Comparison of ENCODE assay signal across 29 cellular contexts in genomic region chr15:66928101-66928500, GRCh38.
"Had no signal": no experiment of that assay in that cellular context is flagged by ENCODE, and none has a peak within 500 bp of the region (broad histone marks: within the 10 kb centered on the region; RNA-seq: fewer than 3 reads in every experiment).

No MANE protein-coding gene starts in this region.

- H3K27me3 ChIP-seq: adrenal gland, body of pancreas, neutrophil, sigmoid colon, thyroid gland, upper lobe of right lung had no signal

- H3K27ac Mint-ChIP-seq: activated CD4-positive, alpha-beta memory T cell treated with anti-CD3 and anti-CD28 coated beads for 36 hours; activated CD4-positive, alpha-beta T cell treated with anti-CD3 and anti-CD28 coated beads, Interleukin-2, amount 10 ng/mL, durations not matched to agents 24 days and 14 days; effector memory CD8-positive, alpha-beta T cell; stimulated activated memory B cell treated with anti-CD40 and anti-IgM and Interleukin-4, amounts not matched to agents 10 μg/mL and 1 μg/mL and 100 μg/mL, for 72 hours; stimulated activated naive CD8-positive, alpha-beta T cell treated with anti-CD3 and anti-CD28 coated beads, Interleukin-15, amount 100 ng/mL, for 72 hours had no signal

- DNase-seq: activated CD4-positive, alpha-beta memory T cell treated with anti-CD3 and anti-CD28 coated beads for 36 hours; activated CD4-positive, alpha-beta T cell treated with anti-CD3 and anti-CD28 coated beads, Interleukin-2, amount 10 ng/mL, durations not matched to agents 24 days and 14 days; activated CD4-positive, CD25-positive, alpha-beta regulatory T cell treated with anti-CD3 and anti-CD28 coated beads, Interleukin-2, amount 50 U/mL, for 72 hours; activated CD8-positive, alpha-beta memory T cell treated with anti-CD3 and anti-CD28 coated beads, Interleukin-2, amount 50 U/mL, for 4 hours; activated gamma-delta T cell treated with Interleukin-2 at 50 U/mL for 16 hours; activated T-cell treated with anti-CD3 and anti-CD28 coated beads, Interleukin-2, amount 50 U/mL, for 1 hour; aorta; body of pancreas; effector memory CD8-positive, alpha-beta T cell; head of caudate nucleus; kidney glomerular epithelial cell; SK-N-SH; small intestine; stimulated activated CD4-positive, alpha-beta T cell treated with anti-CD3 and anti-CD28 coated beads, Interleukin-1b, Interleukin-23, amount 100 ng/mL, for 48 hours; stimulated activated CD4-positive, alpha-beta T cell treated with anti-CD3 and anti-CD28 coated beads, Interleukin-4, amount 100 ng/mL, for 4 hours; stimulated activated CD8-positive, alpha-beta memory T cell treated with anti-CD3 and anti-CD28 coated beads, Interleukin-4, amount 100 ng/mL, for 48 hours; stimulated activated naive CD8-positive, alpha-beta T cell treated with anti-CD3 and anti-CD28 coated beads, Interleukin-15, amount 100 ng/mL, for 72 hours; T-helper 2 cell; thyroid gland; upper lobe of right lung had no signal

- H3K27ac ChIP-seq: body of pancreas, neutrophil, thyroid gland, upper lobe of right lung had no signal

- H3K36me3 ChIP-seq: adrenal gland, neutrophil, sigmoid colon, thyroid gland, upper lobe of right lung had no signal

- H3K9me3 ChIP-seq: adrenal gland, body of pancreas, neutrophil, sigmoid colon, SK-N-SH, thyroid gland, upper lobe of right lung had no signal

- ATAC-seq: body of pancreas; effector memory CD8-positive, alpha-beta T cell; left lobe of liver; stimulated activated memory B cell treated with anti-CD40 and anti-IgM and Interleukin-4, amounts not matched to agents 10 μg/mL and 1 μg/mL and 100 μg/mL, for 72 hours; stimulated activated naive CD8-positive, alpha-beta T cell treated with anti-CD3 and anti-CD28 coated beads, Interleukin-15, amount 100 ng/mL, for 72 hours; upper lobe of right lung had no signal

- H3K9me3 Mint-ChIP-seq: activated naive CD4-positive, alpha-beta T cell treated with anti-CD3 and anti-CD28 coated beads, Interleukin-2, amount 50 U/mL, for 24 hours; effector memory CD8-positive, alpha-beta T cell had no signal

- H3K36me3 Mint-ChIP-seq: activated naive CD4-positive, alpha-beta T cell treated with anti-CD3 and anti-CD28 coated beads, Interleukin-2, amount 50 U/mL, for 24 hours had no signal

- H3K4me3 Mint-ChIP-seq: activated CD4-positive, alpha-beta memory T cell treated with anti-CD3 and anti-CD28 coated beads for 36 hours; activated CD4-positive, alpha-beta T cell treated with anti-CD3 and anti-CD28 coated beads, Interleukin-2, amount 10 ng/mL, durations not matched to agents 24 days and 14 days; activated naive CD4-positive, alpha-beta T cell treated with anti-CD3 and anti-CD28 coated beads, Interleukin-2, amount 50 U/mL, for 24 hours; effector memory CD8-positive, alpha-beta T cell; nephron; stimulated activated memory B cell treated with anti-CD40 and anti-IgM and Interleukin-4, amounts not matched to agents 10 μg/mL and 1 μg/mL and 100 μg/mL, for 72 hours; stimulated activated naive CD8-positive, alpha-beta T cell treated with anti-CD3 and anti-CD28 coated beads, Interleukin-15, amount 100 ng/mL, for 72 hours had no signal

- H3K4me3 ChIP-seq: adrenal gland, body of pancreas, coronary artery, lung, sigmoid colon, thyroid gland, upper lobe of right lung had no signal
